Comparison of ENCODE assay signal across 2 cellular contexts in the genomic region with DNA sequence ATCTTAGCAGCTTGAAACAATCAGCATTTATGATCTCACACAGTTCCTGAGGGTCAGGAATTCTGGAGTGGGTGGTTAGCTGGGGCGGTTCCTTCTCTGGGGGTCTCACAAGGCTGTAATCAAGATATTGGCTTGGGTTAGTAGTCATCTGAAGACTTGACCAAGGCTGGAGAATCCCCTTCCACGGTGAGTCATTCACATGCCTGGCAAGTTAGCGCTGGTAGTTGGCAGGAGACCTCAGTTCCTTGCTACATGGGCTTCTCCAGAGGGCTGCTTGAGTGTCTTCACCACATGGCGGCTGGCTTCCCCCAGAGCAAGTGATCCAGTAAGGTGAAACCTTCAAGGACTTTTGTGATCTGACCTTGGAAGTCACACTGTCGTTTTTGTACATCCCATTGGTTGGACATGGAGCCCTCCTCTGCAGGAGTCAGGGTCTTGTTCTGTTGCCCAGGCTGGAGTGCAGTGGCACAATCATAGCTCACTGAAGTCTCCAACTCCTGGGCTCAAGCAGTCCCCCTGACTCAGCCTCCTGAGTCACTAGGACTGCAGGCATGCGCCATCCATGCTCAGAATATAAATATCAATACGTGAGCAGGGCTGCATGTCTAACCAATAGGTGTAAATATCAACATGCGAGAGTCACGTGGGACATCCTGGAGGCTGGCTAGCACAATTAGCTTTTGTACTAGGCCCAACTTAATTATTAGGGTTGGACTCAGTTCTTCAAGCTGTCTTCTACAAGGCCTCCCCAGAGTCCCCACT.
A peak's percentile ranks its signal among the peaks of the same experiment; 100 is the strongest.
TF ChIP-seq lines count a peak whose summit lies in the region.

No MANE protein-coding gene starts in this region.

TF ChIP-seq in GM23338, 12 proteins besides CTCF, POLR2A, EP300 and RAD21 (continues in another document):
- no peak for TF ChIP-seq EZH2phosphoT487 (IDR thresholded peaks at IDR 0.05; ENCODE audit: unreplicated experiment)
- no peak for TF ChIP-seq STAT1 (IDR thresholded peaks at IDR 0.05; ENCODE audit: unreplicated experiment)
- TF ChIP-seq ZNF462 (CRISPR knock-in tag; IDR thresholded peaks at IDR 0.05) = no peak
- no peak for TF ChIP-seq EZH2 (IDR thresholded peaks at IDR 0.05; ENCODE audit: low read depth, unreplicated experiment)
- no peak for TF ChIP-seq REST (IDR thresholded peaks at IDR 0.05; ENCODE audit: unreplicated experiment)
- no peak for TF ChIP-seq CREB1 (CRISPR knock-in tag; IDR thresholded peaks at IDR 0.05; ENCODE audit: low read depth)
- no peak for TF ChIP-seq JUNB (IDR thresholded peaks at IDR 0.05; ENCODE audit: unreplicated experiment)
- no peak for TF ChIP-seq ZNF331 (CRISPR knock-in tag; IDR thresholded peaks at IDR 0.05; ENCODE audit: low read depth)
- no peak for TF ChIP-seq NANOG (IDR thresholded peaks at IDR 0.05; ENCODE audit: borderline replicate concordance)

TF ChIP-seq in SK-N-SH, 30 proteins besides CTCF, POLR2A, EP300 and RAD21:
- no peak for TF ChIP-seq SMC3 (IDR thresholded peaks at IDR 0.05; ENCODE audit: low read depth, low read length)
- no peak for TF ChIP-seq RFX5 (IDR thresholded peaks at IDR 0.05; ENCODE audit: low read length)
- TF ChIP-seq REST (IDR thresholded peaks at IDR 0.05; ENCODE audit: low read depth, low read length) = no peak
- TF ChIP-seq POLR2AphosphoS5 (IDR thresholded peaks at IDR 0.05; ENCODE audit: low read depth, low read length) = no peak
- no peak for TF ChIP-seq CHD2 (IDR thresholded peaks at IDR 0.05; ENCODE audit: low read length, partially characterized antibody)
- no peak for TF ChIP-seq RCOR1 (IDR thresholded peaks at IDR 0.05; ENCODE audit: low read length)
- TF ChIP-seq TCF12 (IDR thresholded peaks at IDR 0.05) = peak; percentile 57
- TF ChIP-seq MXI1 (IDR thresholded peaks at IDR 0.05; ENCODE audit: low read depth, low read length) = no peak
- peak; percentile 65 for TF ChIP-seq FOSL2 (IDR thresholded peaks at IDR 0.05; ENCODE audit: borderline replicate concordance, low read depth)
- no peak for TF ChIP-seq ELF1 (IDR thresholded peaks at IDR 0.05)
- TF ChIP-seq MAX (IDR thresholded peaks at IDR 0.05; ENCODE audit: low read depth) = peak; percentile 42; the same call in 1 of the 2 replicates
- TF ChIP-seq SIN3A (IDR thresholded peaks at IDR 0.05; ENCODE audit: borderline replicate concordance, low read depth, low read length) = no peak
- no peak for TF ChIP-seq YY1 (IDR thresholded peaks at IDR 0.05; ENCODE audit: low read depth)
- no peak for TF ChIP-seq USF1 (IDR thresholded peaks at IDR 0.05; ENCODE audit: borderline replicate concordance, low read depth)
- TF ChIP-seq, protein P1, sequence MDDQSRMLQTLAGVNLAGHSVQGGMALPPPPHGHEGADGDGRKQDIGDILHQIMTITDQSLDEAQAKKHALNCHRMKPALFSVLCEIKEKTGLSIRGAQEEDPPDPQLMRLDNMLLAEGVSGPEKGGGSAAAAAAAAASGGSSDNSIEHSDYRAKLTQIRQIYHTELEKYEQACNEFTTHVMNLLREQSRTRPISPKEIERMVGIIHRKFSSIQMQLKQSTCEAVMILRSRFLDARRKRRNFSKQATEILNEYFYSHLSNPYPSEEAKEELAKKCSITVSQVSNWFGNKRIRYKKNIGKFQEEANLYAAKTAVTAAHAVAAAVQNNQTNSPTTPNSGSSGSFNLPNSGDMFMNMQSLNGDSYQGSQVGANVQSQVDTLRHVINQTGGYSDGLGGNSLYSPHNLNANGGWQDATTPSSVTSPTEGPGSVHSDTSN (IDR thresholded peaks at IDR 0.05) = peak; percentile 16; the same call in 1 of the 2 replicates
- TF ChIP-seq GABPA (IDR thresholded peaks at IDR 0.05; ENCODE audit: low read depth) = no peak
- TF ChIP-seq NRF1 (IDR thresholded peaks at IDR 0.05; ENCODE audit: low read depth, low read length) = no peak
- TF ChIP-seq FOXJ3 (CRISPR knock-in tag; IDR thresholded peaks at IDR 0.05) = no peak
- no peak for TF ChIP-seq MEF2A (IDR thresholded peaks at IDR 0.05; ENCODE audit: borderline replicate concordance, low read depth)
- no peak for TF ChIP-seq TAF1 (IDR thresholded peaks at IDR 0.05; ENCODE audit: borderline replicate concordance, low read depth, low read length)
- TF ChIP-seq, protein P2, sequence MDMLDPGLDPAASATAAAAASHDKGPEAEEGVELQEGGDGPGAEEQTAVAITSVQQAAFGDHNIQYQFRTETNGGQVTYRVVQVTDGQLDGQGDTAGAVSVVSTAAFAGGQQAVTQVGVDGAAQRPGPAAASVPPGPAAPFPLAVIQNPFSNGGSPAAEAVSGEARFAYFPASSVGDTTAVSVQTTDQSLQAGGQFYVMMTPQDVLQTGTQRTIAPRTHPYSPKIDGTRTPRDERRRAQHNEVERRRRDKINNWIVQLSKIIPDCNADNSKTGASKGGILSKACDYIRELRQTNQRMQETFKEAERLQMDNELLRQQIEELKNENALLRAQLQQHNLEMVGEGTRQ (IDR thresholded peaks at IDR 0.05; ENCODE audit: borderline replicate concordance, low read depth, low read length) = no peak
- TF ChIP-seq EZH2phosphoT487 (IDR thresholded peaks at IDR 0.05; ENCODE audit: borderline replicate concordance, low read depth) = no peak
- 0 out of 2 replicates have a peak, but pooled peaks have one; percentile 22 for TF ChIP-seq ZBTB33 (IDR thresholded peaks at IDR 0.05; ENCODE audit: borderline replicate concordance, low read depth)
- no peak for TF ChIP-seq TEAD4 (IDR thresholded peaks at IDR 0.05; ENCODE audit: borderline replicate concordance, insufficient read depth)
- TF ChIP-seq JUND (IDR thresholded peaks at IDR 0.05) = no peak; the same call in 1 of the 2 replicates
- no peak for TF ChIP-seq RXRA (IDR thresholded peaks at IDR 0.05; ENCODE audit: borderline replicate concordance, low read depth)
- TF ChIP-seq IRF3 (IDR thresholded peaks at IDR 0.05; ENCODE audit: low read depth, low read length) = no peak
- TF ChIP-seq GATA2 (CRISPR knock-in tag; IDR thresholded peaks at IDR 0.05) = no peak
- peak; percentile 73 for TF ChIP-seq NFIC (IDR thresholded peaks at IDR 0.05; ENCODE audit: borderline replicate concordance)
- no peak for TF ChIP-seq FOXM1 (IDR thresholded peaks at IDR 0.05; ENCODE audit: low read depth)
